ENCODE assay signal across 8 cellular contexts in genomic region chr1:109041614-109042473, GRCh38. TPM values are rescaled to one million over a fixed set of nuclear protein-coding genes. Genes with fewer than 3 reads are reported as not detected.
DNase-seq lines count a peak whose midpoint lies in the region; ATAC-seq and TF ChIP-seq lines count a peak whose summit lies in the region.

WDR47 (minus strand) TSS chr1:109042102; CDS start chr1:109023512, 18,590 bp downstream.

- ATAC-seq in GM19372 (IDR thresholded peaks at IDR 0.05; ENCODE audit: low read depth, unreplicated experiment), result peak; percentile 90
- ATAC-seq in HG03521 (IDR thresholded peaks at IDR 0.05; ENCODE audit: unreplicated experiment), result peak; percentile 97
- ATAC-seq in left lung, result peak; percentile 99

- intact Hi-C loops in dendritic cell treated with granulocyte-macrophage colony-stimulating factor and Interleukin-4, amounts not matched to agents 40 ng/mL and 50 ng/mL, for 4 days (cut with micrococcal nuclease), result loop anchor here (2.0 to 5.0 kb wide), 2 partner anchors 35 to 49 kb away; partner anchors contain the start of genes TAF13 and TMEM167B
- intact Hi-C loops in left lung (cut with DNase I), result no loop called here

- H3K9me3 ChIP-seq in left lung, result no peaks in the 10 kb centered on the region

- no peaks in the 10 kb centered on the region for H3K27me3 ChIP-seq in left lung

- TF ChIP-seq CTCF in left lung (IDR thresholded peaks at IDR 0.05), result no peak

- peaks cover 8% of the 10 kb centered on the region for H3K27me3 Mint-ChIP-seq in dendritic cell treated with granulocyte-macrophage colony-stimulating factor and Interleukin-4, amounts not matched to agents 40 ng/mL and 50 ng/mL, for 4 days

- H3K36me3 ChIP-seq in left lung, result no peaks in the 10 kb centered on the region

- peaks cover 7 to 16% of the 10 kb centered on the region in 2 donors for H3K4me1 ChIP-seq in left lung

- no peaks in the 10 kb centered on the region for H3K9me3 Mint-ChIP-seq in dendritic cell treated with granulocyte-macrophage colony-stimulating factor and Interleukin-4, amounts not matched to agents 40 ng/mL and 50 ng/mL, for 4 days

- H3K4me3 Mint-ChIP-seq in dendritic cell treated with granulocyte-macrophage colony-stimulating factor and Interleukin-4, amounts not matched to agents 40 ng/mL and 50 ng/mL, for 4 days, result peak within 1 kb of the TSS; percentile 98

- peak within 1 kb of the TSS; percentile 70 to 78 for H3K4me3 ChIP-seq in left lung

- peak; percentile 58 to 96 (median 84) for DNase-seq in C1 segment of cervical spinal cord (lab: John Stamatoyannopoulos, UW)
- peak; percentile 93 for DNase-seq in NCI-H69 (lab: John Stamatoyannopoulos, UW)
- peak; percentile 88 to 93 for DNase-seq in activated CD4-positive, alpha-beta T cell treated with anti-CD3 and anti-CD28 coated beads, Interleukin-2, amount 50 U/mL, for 24 hours (ENCODE audit: low read depth in 1 of 2, low spot score in 1 of 2)
- peak; percentile 96 to 99 for DNase-seq in left lung
- DNase-seq in stimulated activated CD4-positive, alpha-beta T cell treated with anti-CD3 and anti-CD28 coated beads, Interleukin-2, amount 100 ng/mL, for 4 hours (ENCODE audit: low read depth), result peak; percentile 93

- H3K4me1 Mint-ChIP-seq in dendritic cell treated with granulocyte-macrophage colony-stimulating factor and Interleukin-4, amounts not matched to agents 40 ng/mL and 50 ng/mL, for 4 days (ENCODE audit: low read depth), result peaks cover 5% of the 10 kb centered on the region

- H3K27ac ChIP-seq in left lung, result peak within 1 kb of the TSS; percentile 68 to 88

- peaks cover 13% of the 10 kb centered on the region for H3K36me3 Mint-ChIP-seq in dendritic cell treated with granulocyte-macrophage colony-stimulating factor and Interleukin-4, amounts not matched to agents 40 ng/mL and 50 ng/mL, for 4 days (ENCODE audit: low read depth)

- peak within 1 kb of the TSS; percentile 93 for H3K27ac Mint-ChIP-seq in dendritic cell treated with granulocyte-macrophage colony-stimulating factor and Interleukin-4, amounts not matched to agents 40 ng/mL and 50 ng/mL, for 4 days

RNA-seq across cellular contexts. Expression of gene WDR47, which starts in this region (rescaled TPM):
- 10 to 100 TPM; 15.2 to 18.5 TPM for total RNA-seq in left lung

Comparison
In these comparisons a context has a peak if more than half of its experiments do, and no peak if none do; other contexts are left out.
1. Peak in every context shown above with its lines: DNase-seq, ATAC-seq, H3K4me3 ChIP-seq and H3K27ac ChIP-seq.